ENCODE assay signal across 24 cellular contexts in the genomic region with DNA sequence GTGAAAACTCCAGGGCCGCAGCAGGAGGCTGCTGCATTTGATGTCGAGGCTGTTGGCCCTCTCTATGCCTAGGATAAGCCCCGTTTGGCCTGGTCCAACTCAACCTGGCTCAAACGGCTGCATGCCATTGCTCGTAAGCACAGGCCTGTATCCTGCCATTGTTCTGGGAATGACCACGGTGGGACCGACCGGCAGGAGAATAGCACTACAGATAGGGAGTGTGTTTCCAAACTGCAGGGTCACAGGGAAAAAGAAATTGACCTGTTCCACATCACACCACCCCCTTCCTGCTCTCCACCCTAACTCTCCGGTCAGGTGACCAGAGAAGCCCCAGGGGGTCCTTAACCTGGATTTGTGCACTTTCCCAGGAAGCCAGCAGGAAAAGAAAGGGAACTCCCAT.
A peak's percentile ranks its signal among the peaks of the same experiment; 100 is the strongest.
DNase-seq lines count a peak whose midpoint lies in the region; ATAC-seq and TF ChIP-seq lines count a peak whose summit lies in the region.
"Had no signal": no experiment of that assay in that cellular context is flagged by ENCODE, and none has a peak within 500 bp of the region (broad histone marks: within the 10 kb centered on the region; RNA-seq: fewer than 3 reads in every experiment).

No MANE protein-coding gene starts in this region.

- ATAC-seq in Right ventricle myocardium superior (ENCODE audit: poor library complexity) (peak; percentile 68), lower lobe of right lung (peak; percentile 36 to 42), GM21390 (IDR thresholded peaks at IDR 0.05; ENCODE audit: unreplicated experiment) (no peak)
- ATAC-seq: activated T-cell treated with anti-CD3 and anti-CD28 coated beads, Interleukin-2, amount 50 U/mL, for 72 hours had no signal

- WGBS in thyroid gland, 2 donors = 66 to 73% methylated on average over 7 to 9 of the region's 9 CpGs
- 69 to 78% methylated on average over 8 to 9 of the region's 9 CpGs for WGBS in tibial nerve, 2 donors

- TF ChIP-seq CTCF in lower lobe of right lung (IDR thresholded peaks at IDR 0.05) (no peak), thyroid gland (IDR thresholded peaks at IDR 0.05) (no peak), tibial nerve (IDR thresholded peaks at IDR 0.05) (no peak)

- H3K36me3 ChIP-seq in lower lobe of right lung = no peaks in the 10 kb centered on the region
- no peaks in the 10 kb centered on the region for H3K36me3 ChIP-seq in thyroid gland
- H3K36me3 ChIP-seq in tibial nerve = no peaks in the 10 kb centered on the region
- H3K36me3 ChIP-seq: BE2C, HAP-1, Peyer's patch, thoracic aorta had no signal

- peak overlapping the region; percentile 21 for H3K27ac ChIP-seq in lower lobe of right lung
- H3K27ac ChIP-seq in thyroid gland = peak overlapping the region in 1 of 3 donors; percentile 10
- no peak overlapping the region for H3K27ac ChIP-seq in tibial nerve
- H3K27ac ChIP-seq: KMS-11, parathyroid adenoma, thoracic aorta had no signal

- H3K4me3 ChIP-seq in lower lobe of right lung = no peak overlapping the region
- no peak overlapping the region for H3K4me3 ChIP-seq in thyroid gland (replicated peaks in 1 of 3)
- H3K4me3 ChIP-seq in tibial nerve = no peak overlapping the region
- H3K4me3 ChIP-seq: HAP-1, Peyer's patch, thoracic aorta had no signal

- peak in 1 of 2 donors; percentile 15 for TF ChIP-seq EP300 in tibial nerve (IDR thresholded peaks at IDR 0.05)

- H3K4me1 ChIP-seq in lower lobe of right lung (no peaks in the 10 kb centered on the region), thyroid gland (no peaks in the 10 kb centered on the region), tibial nerve (no peaks in the 10 kb centered on the region)
- H3K4me1 ChIP-seq: BE2C, HAP-1, parathyroid adenoma, Peyer's patch had no signal

- TF ChIP-seq POLR2A in thyroid gland (IDR thresholded peaks at IDR 0.05) (no peak), tibial nerve (IDR thresholded peaks at IDR 0.05) (no peak)

- DNase-seq in dermis blood vessel endothelial cell = peak; percentile 86
- peak; percentile 52 for DNase-seq in Right ventricle myocardium superior
- DNase-seq in lower lobe of right lung = no peak
- DNase-seq in thyroid gland = peak; percentile 11
- DNase-seq in SK-N-DZ (ENCODE audit: low spot score) = no peak
- no peak for DNase-seq in tibial nerve (ENCODE audit: low spot score in 2 of 2)
- DNase-seq: activated CD4-positive, alpha-beta T cell treated with anti-CD3 and anti-CD28 coated beads, Interleukin-2, amount 50 U/mL, for 1 hour; activated naive CD4-positive, alpha-beta T cell; activated T-cell treated with anti-CD3 and anti-CD28 coated beads, Interleukin-2, amount 50 U/mL, for 72 hours; BE2C; CD8-positive, alpha-beta memory T cell; effector CD8-positive, alpha-beta T cell; hypothalamus; immature natural killer cell; MM.1S; NCI-H2029; NCI-H526 treated with DMSO at 0.1 percent for 48 hours; nephron progenitor cell; Peyer's patch had no signal

- no peaks in the 10 kb centered on the region for H3K27me3 ChIP-seq in lower lobe of right lung (ENCODE audit: low read depth)
- no peaks in the 10 kb centered on the region for H3K27me3 ChIP-seq in thyroid gland
- H3K27me3 ChIP-seq in tibial nerve = no peaks in the 10 kb centered on the region
- H3K27me3 ChIP-seq: BE2C, Peyer's patch had no signal

- intact Hi-C loops in Right ventricle myocardium superior (cut with DNase I) = no loop called here
- intact Hi-C loops in lower lobe of right lung (cut with DNase I) = no loop called here
- intact Hi-C loops in thyroid gland (cut with DNase I) = no loop called here

- peaks cover 4% of the 10 kb centered on the region for H3K9me3 ChIP-seq in lower lobe of right lung
- H3K9me3 ChIP-seq in thyroid gland = no peaks in the 10 kb centered on the region
- H3K9me3 ChIP-seq in tibial nerve = peaks cover 0 to 5% (median 0%) of the 10 kb centered on the region in 4 donors
- H3K9me3 ChIP-seq: BE2C, Peyer's patch, thoracic aorta had no signal

Comparison
In these comparisons a context has a peak if more than half of its experiments do, and no peak if none do; other contexts are left out.
1. DNase-seq: peak in dermis blood vessel endothelial cell (single experiment), Right ventricle myocardium superior (single experiment) and thyroid gland (2 of 2); none in lower lobe of right lung (single experiment), SK-N-DZ (single experiment) and tibial nerve (0 of 2).